In genomic region chr2:50727940-50728339, GRCh38 we compare ENCODE assay signal across 31 cellular contexts.
"Had no signal": no experiment of that assay in that cellular context is flagged by ENCODE, and none has a peak within 500 bp of the region (broad histone marks: within the 10 kb centered on the region; RNA-seq: fewer than 3 reads in every experiment).

No MANE protein-coding gene starts in this region.

- H3K9me3 ChIP-seq: ascending aorta, gastroesophageal sphincter, left lung, lower lobe of right lung, psoas muscle, suprapubic skin, tibial artery, upper lobe of right lung had no signal

- H3K4me3 Mint-ChIP-seq: activated CD4-positive, alpha-beta memory T cell treated with anti-CD3 and anti-CD28 coated beads for 36 hours; activated naive CD4-positive, alpha-beta T cell treated with anti-CD3 and anti-CD28 coated beads, Interleukin-2, amount 10 ng/mL, durations not matched to agents 7 days and 5 days; activated naive CD8-positive, alpha-beta T cell treated with anti-CD3 and anti-CD28 coated beads, Interleukin-2, amount 10 ng/mL, durations not matched to agents 7 days and 5 days; brain; natural killer cell; neural progenitor cell had no signal

- ATAC-seq: activated CD4-positive, CD25-positive, alpha-beta regulatory T cell treated with anti-CD3 and anti-CD28 coated beads, Interleukin-2, amount 50 U/mL, for 24 hours; gastroesophageal sphincter; left lung; lower lobe of right lung; natural killer cell; psoas muscle; upper lobe of right lung had no signal

- H3K27ac Mint-ChIP-seq: activated CD4-positive, alpha-beta memory T cell treated with anti-CD3 and anti-CD28 coated beads for 36 hours; activated naive CD4-positive, alpha-beta T cell treated with anti-CD3 and anti-CD28 coated beads, Interleukin-2, amount 10 ng/mL, durations not matched to agents 7 days and 5 days; activated naive CD8-positive, alpha-beta T cell treated with anti-CD3 and anti-CD28 coated beads, Interleukin-2, amount 10 ng/mL, durations not matched to agents 7 days and 5 days; natural killer cell; neural progenitor cell had no signal

- H3K79me2 ChIP-seq: parathyroid adenoma had no signal

- H3K36me3 Mint-ChIP-seq: activated CD4-positive, alpha-beta memory T cell treated with anti-CD3 and anti-CD28 coated beads for 36 hours; activated naive CD4-positive, alpha-beta T cell treated with anti-CD3 and anti-CD28 coated beads, Interleukin-2, amount 10 ng/mL, durations not matched to agents 7 days and 5 days; activated naive CD8-positive, alpha-beta T cell treated with anti-CD3 and anti-CD28 coated beads, Interleukin-2, amount 10 ng/mL, durations not matched to agents 7 days and 5 days; brain; natural killer cell; neural progenitor cell had no signal

- H2AFZ ChIP-seq: neural progenitor cell, parathyroid adenoma had no signal

- H3K4me2 ChIP-seq: neural progenitor cell had no signal

- H3K36me3 ChIP-seq: ascending aorta, cardiac muscle cell, gastroesophageal sphincter, left lung, lower lobe of right lung, neural progenitor cell, suprapubic skin, tibial artery, upper lobe of right lung, WERI-Rb-1 had no signal

- H3K27ac ChIP-seq: ascending aorta, cardiac muscle cell, coronary artery, gastroesophageal sphincter, left lung, lower lobe of right lung, neural progenitor cell, parathyroid adenoma, psoas muscle, suprapubic skin, tibial artery, upper lobe of right lung, WERI-Rb-1 had no signal

- H3K9ac ChIP-seq: neural progenitor cell, parathyroid adenoma had no signal

- H3K27me3 Mint-ChIP-seq: activated CD4-positive, alpha-beta memory T cell treated with anti-CD3 and anti-CD28 coated beads for 36 hours; activated naive CD4-positive, alpha-beta T cell treated with anti-CD3 and anti-CD28 coated beads, Interleukin-2, amount 10 ng/mL, durations not matched to agents 7 days and 5 days; activated naive CD8-positive, alpha-beta T cell treated with anti-CD3 and anti-CD28 coated beads, Interleukin-2, amount 10 ng/mL, durations not matched to agents 7 days and 5 days; brain had no signal

- H3K4me1 ChIP-seq: ascending aorta, gastroesophageal sphincter, left lung, lower lobe of right lung, parathyroid adenoma, psoas muscle, suprapubic skin, tibial artery, upper lobe of right lung had no signal

- DNase-seq: activated CD4-positive, alpha-beta memory T cell treated with anti-CD3 and anti-CD28 coated beads for 36 hours; activated CD4-positive, alpha-beta T cell treated with anti-CD3 and anti-CD28 coated beads for 48 hours; activated CD8-positive, alpha-beta memory T cell treated with anti-CD3 and anti-CD28 coated beads, Interleukin-2, amount 50 U/mL, for 4 hours; activated gamma-delta T cell; activated naive CD4-positive, alpha-beta T cell treated with anti-CD3 and anti-CD28 coated beads, Interleukin-2, amount 10 ng/mL, durations not matched to agents 7 days and 5 days; activated naive CD8-positive, alpha-beta T cell treated with anti-CD3 and anti-CD28 coated beads, Interleukin-2, amount 10 ng/mL, durations not matched to agents 7 days and 5 days; activated T-cell treated with anti-CD3 and anti-CD28 coated beads, Interleukin-2, amount 50 U/mL, for 1 hour; head of caudate nucleus; hypothalamus; left lung; lower lobe of right lung; mesenchymal stem cell; natural killer cell; occipital lobe; psoas muscle; stimulated activated CD4-positive, alpha-beta T cell treated with anti-CD3 and anti-CD28 coated beads, Interleukin-15, amount 100 ng/mL, for 24 hours; stimulated activated CD4-positive, alpha-beta T cell treated with anti-CD3 and anti-CD28 coated beads, Interleukin-2, amount 100 ng/mL, for 24 hours; stimulated activated naive CD4-positive, alpha-beta T cell; T1000; tibial artery; upper lobe of right lung; WERI-Rb-1 had no signal

- H3K27me3 ChIP-seq: ascending aorta, cardiac muscle cell, gastroesophageal sphincter, left lung, neural progenitor cell, suprapubic skin, tibial artery, upper lobe of right lung had no signal

- H3K4me1 Mint-ChIP-seq: activated naive CD4-positive, alpha-beta T cell treated with anti-CD3 and anti-CD28 coated beads, Interleukin-2, amount 10 ng/mL, durations not matched to agents 7 days and 5 days; activated naive CD8-positive, alpha-beta T cell treated with anti-CD3 and anti-CD28 coated beads, Interleukin-2, amount 10 ng/mL, durations not matched to agents 7 days and 5 days; natural killer cell; neural progenitor cell had no signal

- H3K9me3 Mint-ChIP-seq: activated naive CD4-positive, alpha-beta T cell treated with anti-CD3 and anti-CD28 coated beads, Interleukin-2, amount 10 ng/mL, durations not matched to agents 7 days and 5 days; activated naive CD8-positive, alpha-beta T cell treated with anti-CD3 and anti-CD28 coated beads, Interleukin-2, amount 10 ng/mL, durations not matched to agents 7 days and 5 days; brain; neural progenitor cell had no signal

- H3K4me3 ChIP-seq: ascending aorta, cardiac muscle cell, coronary artery, gastroesophageal sphincter, left lung, lower lobe of right lung, neural progenitor cell, psoas muscle, suprapubic skin, tibial artery, upper lobe of right lung had no signal
